ENCODE assay signal across 26 cellular contexts in genomic region chr15:79914728-79915127, GRCh38. TPM values are rescaled to one million over a fixed set of nuclear protein-coding genes. Genes with fewer than 3 reads are reported as not detected.
DNase-seq lines count a peak whose midpoint lies in the region; ATAC-seq, FAIRE-seq and TF ChIP-seq lines count a peak whose summit lies in the region.
"Had no signal": no experiment of that assay in that cellular context is flagged by ENCODE, and none has a peak within 500 bp of the region (broad histone marks: within the 10 kb centered on the region; RNA-seq: fewer than 3 reads in every experiment).

No MANE protein-coding gene starts in this region.

- no peaks in the 10 kb centered on the region for H3K27me3 ChIP-seq in GM12878 (replicated peaks in 1 of 2; ENCODE audit: control insufficient read depth in 2 of 2, insufficient read depth in 2 of 2, low read length in 1 of 2)
- H3K27me3 ChIP-seq in endodermal cell (ENCODE audit: control insufficient read depth, insufficient read depth, low read length, poor library complexity, severe bottlenecking): no peaks in the 10 kb centered on the region
- H3K27me3 ChIP-seq in smooth muscle cell (ENCODE audit: low read depth): no peaks in the 10 kb centered on the region
- H3K27me3 ChIP-seq: BE2C, BLaER1 had no signal

- H3K9me3 Mint-ChIP-seq in endodermal cell: peaks cover 68% of the 10 kb centered on the region
- H3K9me3 Mint-ChIP-seq in T-cell: peaks cover 11 to 53% (median 32%) of the 10 kb centered on the region in 3 donors

- TF ChIP-seq POLR2A in A549 (IDR thresholded peaks at IDR 0.05; ENCODE audit: low read length): no peak
- no peak for TF ChIP-seq POLR2A in GM12878 (IDR thresholded peaks at IDR 0.05; ENCODE audit: low read depth, low read length)

- H2AFZ ChIP-seq in GM12878 (ENCODE audit: control insufficient read depth, low read depth, low read length): no peak overlapping the region
- H2AFZ ChIP-seq in smooth muscle cell (ENCODE audit: low read depth): no peak overlapping the region

- POLR2A ChIA-PET in A549 (lab: Yijun Ruan, JAX): interaction anchor here (1.5 kb wide), 1 partner anchor 9 kb away, joined by 9 read pairs; no protein-coding TSS in a partner anchor
- POLR2A ChIA-PET in GM12878 (lab: Charles Lee): interaction anchor here (0.6 to 2.5 kb wide), 4 partner anchors 8 to 1624 kb away, joined by 3 to 12 read pairs (median 4); no protein-coding TSS in a partner anchor
- POLR2A ChIA-PET in T-cell (lab: Charles Lee): no interaction called here

- no peak overlapping the region for H3K9ac ChIP-seq in GM12878 (ENCODE audit: control insufficient read depth, insufficient read depth, low read length)
- H3K9ac ChIP-seq in endodermal cell (ENCODE audit: extremely low read depth, low read length, poor library complexity, severe bottlenecking): no peak overlapping the region
- no peak overlapping the region for H3K9ac ChIP-seq in smooth muscle cell (ENCODE audit: low read depth)
- H3K9ac ChIP-seq: BLaER1 had no signal

- ATAC-seq in A549: no peak
- peak; percentile 63 for ATAC-seq in GM12878
- ATAC-seq in T-cell (replicated peaks in 1 of 4): no peak
- no peak for ATAC-seq in HG02571 (IDR thresholded peaks at IDR 0.05; ENCODE audit: unreplicated experiment)

- RAD21 ChIA-PET in GM12878 (lab: Charles Lee; ENCODE audit: unreplicated experiment): interaction anchor here (1.4 kb wide), 1 partner anchor 11 kb away, joined by 6 read pairs; no protein-coding TSS in a partner anchor

- DNase-seq in A549 (ENCODE audit: low read depth in 1 of 2, low spot score in 1 of 2) (no peak), GM12878 (ENCODE audit: low read depth, low spot score) (no peak), endodermal cell (no peak), smooth muscle cell (lab: John Stamatoyannopoulos, UW; ENCODE audit: unreplicated experiment) (no peak), DMS153 (lab: John Stamatoyannopoulos, UW) (no peak), T-cell (no peak), NCI-H345 treated with DMSO at 0.1 percent for 48 hours (lab: John Stamatoyannopoulos, UW; ENCODE audit: unreplicated experiment) (no peak)
- DNase-seq: ACHN; BE2C; C1 segment of cervical spinal cord; CD4-positive, alpha-beta memory T cell; CD4-positive, CD25-positive, alpha-beta regulatory T cell; CD8-positive, alpha-beta memory T cell; COR-L47; DMS 273 treated with DMSO at 0.1 percent for 48 hours; DMS79 treated with DMSO at 0.1 percent for 48 hours; GF-D8 had no signal

- H4K20me1 ChIP-seq in GM12878 (ENCODE audit: control insufficient read depth, insufficient read depth) (no peaks in the 10 kb centered on the region), smooth muscle cell (ENCODE audit: low read depth) (no peaks in the 10 kb centered on the region)
- H4K20me1 ChIP-seq: BLaER1 had no signal

- H3K36me3 ChIP-seq in GM12878 (ENCODE audit: control insufficient read depth in 2 of 2, insufficient read depth in 2 of 2, low read length in 1 of 2) (peaks cover 0 to 2% of the 10 kb centered on the region in 2 experiments; a peak in 2 of 4 replicates), endodermal cell (ENCODE audit: control insufficient read depth, insufficient read depth, low read length) (peaks cover 95% of the 10 kb centered on the region), smooth muscle cell (ENCODE audit: low read depth) (no peaks in the 10 kb centered on the region)

- BruUV-seq in GM12878 (replicated peaks; lab: Mats Ljungman, UMichigan): no TSS peak

- H3K4me1 Mint-ChIP-seq in endodermal cell (no peaks in the 10 kb centered on the region), T-cell (peaks cover 5 to 7% (median 6%) of the 10 kb centered on the region in 3 donors)

- TF ChIP-seq CTCF in A549 (IDR thresholded peaks at IDR 0.05) (no peak), GM12878 (IDR thresholded peaks at IDR 0.05 in 2 of 3, conservative IDR thresholded peaks at IDR 0.05 in 1 of 3; ENCODE audit: control insufficient read depth in 2 of 3, extremely low read depth in 1 of 3, insufficient read depth in 1 of 3, low read depth in 3 of 3, low read length in 3 of 3) (no peak), endodermal cell (conservative IDR thresholded peaks at IDR 0.05) (no peak), smooth muscle cell (IDR thresholded peaks at IDR 0.05; ENCODE audit: borderline replicate concordance, insufficient read depth, poor library complexity, severe bottlenecking) (no peak)

- intact Hi-C loops in GM12878 (cut with micrococcal nuclease; ENCODE audit: unreplicated experiment): no loop called here

- FAIRE-seq in A549 (lab: Jason Lieb, UNC): peak; percentile 54
- FAIRE-seq in GM12878 (lab: Jason Lieb, UNC): no peak
- FAIRE-seq: G401.6, GM12892, GM18507 had no signal

- H3K4me3 ChIP-seq in A549 (no peak overlapping the region), GM12878 (no peak overlapping the region), endodermal cell (ENCODE audit: low read length) (peak overlapping the region; percentile 42), smooth muscle cell (no peak overlapping the region)
- H3K4me3 ChIP-seq: BLaER1 had no signal

- peaks cover 62% of the 10 kb centered on the region for H3K9me3 ChIP-seq in A549
- peaks cover 40% of the 10 kb centered on the region for H3K9me3 ChIP-seq in GM12878 (replicated peaks; ENCODE audit: control insufficient read depth, insufficient read depth, low read length)
- peaks cover 97% of the 10 kb centered on the region for H3K9me3 ChIP-seq in endodermal cell (ENCODE audit: control insufficient read depth, low read length)
- H3K9me3 ChIP-seq in smooth muscle cell (replicated peaks; ENCODE audit: low read depth): no peaks in the 10 kb centered on the region

- no peak overlapping the region for H3K27ac Mint-ChIP-seq in endodermal cell
- H3K27ac Mint-ChIP-seq in T-cell: no peak overlapping the region
- H3K27ac Mint-ChIP-seq: CD14-positive monocyte; CD4-positive, alpha-beta memory T cell; CD8-positive, alpha-beta memory T cell had no signal

- SMC1A ChIA-PET in GM12878 (lab: Charles Lee; ENCODE audit: uncharacterized antibody, unreplicated experiment): interaction anchor here (0.8 to 2.0 kb wide), 4 partner anchors 8 to 18 kb away, joined by 3 to 7 read pairs (median 4); no protein-coding TSS in a partner anchor

- peaks cover 24% of the 10 kb centered on the region for H3F3A ChIP-seq in smooth muscle cell (ENCODE audit: low read depth)

- TF ChIP-seq RAD21 in A549 (conservative IDR thresholded peaks at IDR 0.05 in 1 of 2, IDR thresholded peaks at IDR 0.05 in 1 of 2) (no peak), GM12878 (IDR thresholded peaks at IDR 0.05; ENCODE audit: insufficient read depth, low read depth, low read length) (no peak)

- no peak for TF ChIP-seq EP300 in A549 (IDR thresholded peaks at IDR 0.05)
- no peak for TF ChIP-seq EP300 in GM12878 (IDR thresholded peaks at IDR 0.05; ENCODE audit: borderline replicate concordance in 1 of 2, control insufficient read depth in 1 of 2, low read depth in 2 of 2, low read length in 2 of 2)

- H3K27me3 Mint-ChIP-seq in endodermal cell (ENCODE audit: insufficient read depth): no peaks in the 10 kb centered on the region
- H3K27me3 Mint-ChIP-seq in T-cell: no peaks in the 10 kb centered on the region
- H3K27me3 Mint-ChIP-seq: CD4-positive, alpha-beta memory T cell; CD4-positive, CD25-positive, alpha-beta regulatory T cell; CD8-positive, alpha-beta memory T cell had no signal

- CTCF ChIA-PET in A549 (lab: Yijun Ruan, JAX) (interaction anchor here (0.7 to 2.0 kb wide), 4 partner anchors 17 to 79 kb away, joined by 3 to 7 read pairs (median 6); partner anchors contain the start of gene MTHFS), GM12878 (lab: Yijun Ruan, JAX) (interaction anchor here (1.0 kb wide), 1 partner anchor 34 kb away, joined by 3 read pairs; no protein-coding TSS in a partner anchor), T-cell (lab: Charles Lee) (no interaction called here)

- H3K4me1 ChIP-seq in A549 (no peaks in the 10 kb centered on the region), GM12878 (ENCODE audit: control insufficient read depth, insufficient read depth, low read length) (no peaks in the 10 kb centered on the region), endodermal cell (ENCODE audit: control insufficient read depth, insufficient read depth, low read length) (no peaks in the 10 kb centered on the region), smooth muscle cell (ENCODE audit: low read depth) (peaks cover 33% of the 10 kb centered on the region)
- H3K4me1 ChIP-seq: BE2C, BLaER1 had no signal

- H3K4me2 ChIP-seq in A549 (no peak overlapping the region), GM12878 (ENCODE audit: control insufficient read depth, insufficient read depth) (no peak overlapping the region), smooth muscle cell (peak overlapping the region; percentile 93)
- H3K4me2 ChIP-seq: BLaER1 had no signal

- H3K36me3 Mint-ChIP-seq in endodermal cell (ENCODE audit: low read depth) (peaks cover 93% of the 10 kb centered on the region), T-cell (peaks cover 57% of the 10 kb centered on the region)

- H3K79me2 ChIP-seq in GM12878 (ENCODE audit: control insufficient read depth, insufficient read depth, low read length) (no peaks in the 10 kb centered on the region), smooth muscle cell (ENCODE audit: low read depth) (peaks cover 51% of the 10 kb centered on the region)

- in situ Hi-C loops in GM12878 (cut with MboI): no loop called here

- H3K27ac ChIP-seq in A549 (no peak overlapping the region), GM12878 (ENCODE audit: control insufficient read depth, insufficient read depth) (no peak overlapping the region), endodermal cell (ENCODE audit: low read depth, low read length) (no peak overlapping the region), smooth muscle cell (ENCODE audit: low read depth) (peak overlapping the region; percentile 95)
- H3K27ac ChIP-seq: 22Rv1, BLaER1 had no signal

- H3K4me3 Mint-ChIP-seq in endodermal cell: no peak overlapping the region
- H3K4me3 Mint-ChIP-seq in T-cell: no peak overlapping the region
- H3K4me3 Mint-ChIP-seq: CD14-positive monocyte; CD4-positive, alpha-beta memory T cell; CD4-positive, CD25-positive, alpha-beta regulatory T cell; CD8-positive, alpha-beta memory T cell had no signal

RNA-seq across cellular contexts. Expression of gene MTHFS, which starts 17.9 kb away (rescaled TPM):
- polyA plus RNA-seq in A549 (2011; rRNA removed) (125 and 158 TPM in 2 replicates), A549 (2017; fragmentation: RNase III; extraction: RNeasy Plus Mini Kit Qiagen cat#74134 plus additional on column Dnase treatment) (102 to 115 TPM (median 107 TPM) in 3 replicates), GM12878 (2011; rRNA removed) (38.4 and 38.5 TPM in 2 replicates), GM12878 (2014; fragmentation: Illumina TruSeq; extraction: Trizol) (22.4 and 28.4 TPM in 2 replicates), GM12878 (2014; fragmentation: Nextera tagmentation; extraction: Ambion mirVana) (10 to 100 TPM; 14.0 to 24.5 TPM), GM12878 (2014; rRNA removed) (44.3 and 49.0 TPM in 2 replicates), GM12878 (2016; fragmentation: Nextera tagmentation; extraction: Ambion mirVana) (10 to 100 TPM; 78.9 to 81.9 TPM), smooth muscle cell (46.7 and 56.0 TPM in 2 replicates)
- 135 and 141 TPM in 2 replicates for polyA plus RNA-seq in A549 (2012; cell fraction: cytosol; rRNA removed)
- 41.1 and 54.7 TPM in 2 replicates for polyA plus RNA-seq in A549 (2012; cell fraction: nucleus; rRNA removed)
- polyA minus RNA-seq in A549 (2011; rRNA and poly(A)+ RNA removed): 17.6 and 19.3 TPM in 2 replicates
- total RNA-seq in GM12878 (2013; cell fraction: nucleolus; rRNA removed): 18.0 and 20.7 TPM in 2 replicates
- total RNA-seq in GM12878 (2014; rRNA removed) (24.0 and 26.8 TPM in 2 replicates), GM12878 (2014; rRNA removed; fragmentation: Illumina TruSeq; extraction: Trizol) (25.3 and 26.9 TPM in 2 replicates), GM12878 (2021) (35.3 and 38.4 TPM in 2 replicates), endodermal cell (10 to 100 TPM; 28.2 to 33.6 TPM), smooth muscle cell (64.4 and 64.8 TPM in 2 replicates), T-cell (10 to 100 TPM; 13.2 to 31.6 (median 27.3) TPM)
- polyA plus RNA-seq in GM12878 (2011; ENCODE audit: low read depth): 16.9 TPM
- polyA plus RNA-seq in GM12878 (2011; cell fraction: cytosol; rRNA removed): 26.7 and 34.1 TPM in 2 replicates
- 13.9 and 16.3 TPM in 2 replicates for polyA plus RNA-seq in GM12878 (2011; cell fraction: nucleus; rRNA removed)
- 21.6 and 24.8 TPM in 2 replicates for polyA plus RNA-seq in GM12878 (2012)
- 7.6 and 18.4 TPM in 2 replicates for polyA minus RNA-seq in GM12878 (2011; rRNA and poly(A)+ RNA removed)
- 7.5 and 9.8 TPM in 2 replicates for polyA minus RNA-seq in GM12878 (2011; cell fraction: cytosol; rRNA and poly(A)+ RNA removed)
- 9.1 and 10.6 TPM in 2 replicates for polyA minus RNA-seq in GM12878 (2011; cell fraction: nucleus; rRNA and poly(A)+ RNA removed)
- 21.2 TPM for polyA plus RNA-seq in endodermal cell (2013, experiment 1 of 2)
- 19.2 TPM for polyA plus RNA-seq in endodermal cell (2013, experiment 2 of 2)

RNA-seq across cellular contexts. Expression of gene BCL2A1, which starts 56.3 kb away (rescaled TPM):
- polyA plus RNA-seq in A549 (2011; rRNA removed) (14.5 and 20.1 TPM in 2 replicates), A549 (2017; fragmentation: RNase III; extraction: RNeasy Plus Mini Kit Qiagen cat#74134 plus additional on column Dnase treatment) (14.0 to 31.3 TPM (median 19.6 TPM) in 3 replicates), GM12878 (2011; rRNA removed) (375 and 596 TPM in 2 replicates), GM12878 (2014; fragmentation: Illumina TruSeq; extraction: Trizol) (374 and 510 TPM in 2 replicates), GM12878 (2014; fragmentation: Nextera tagmentation; extraction: Ambion mirVana) (100 to 1,000 TPM; 536 to 570 TPM), GM12878 (2014; rRNA removed) (224 and 283 TPM in 2 replicates), GM12878 (2016; fragmentation: Nextera tagmentation; extraction: Ambion mirVana) (100 to 1,000 TPM; 190 to 192 TPM), smooth muscle cell (13.4 and 14.3 TPM in 2 replicates)
- 21.5 and 23.6 TPM in 2 replicates for polyA plus RNA-seq in A549 (2012; cell fraction: cytosol; rRNA removed)
- 7.1 and 9.2 TPM in 2 replicates for polyA plus RNA-seq in A549 (2012; cell fraction: nucleus; rRNA removed)
- polyA minus RNA-seq in A549 (2011; rRNA and poly(A)+ RNA removed): 4.5 and 6.2 TPM in 2 replicates
- total RNA-seq in GM12878 (2013; cell fraction: nucleolus; rRNA removed): 254 and 257 TPM in 2 replicates
- total RNA-seq in GM12878 (2014; rRNA removed) (181 and 223 TPM in 2 replicates), GM12878 (2014; rRNA removed; fragmentation: Illumina TruSeq; extraction: Trizol) (358 and 373 TPM in 2 replicates), GM12878 (2021) (183 and 212 TPM in 2 replicates), endodermal cell (not detected), smooth muscle cell (18.2 and 21.1 TPM in 2 replicates), T-cell (10 to 100 TPM; 10.6 to 26.2 (median 13.6) TPM)
- 147 TPM for polyA plus RNA-seq in GM12878 (2011; ENCODE audit: low read depth)
- 165 and 194 TPM in 2 replicates for polyA plus RNA-seq in GM12878 (2011; cell fraction: cytosol; rRNA removed)
- polyA plus RNA-seq in GM12878 (2011; cell fraction: nucleus; rRNA removed): 92.5 and 111 TPM in 2 replicates
- polyA plus RNA-seq in GM12878 (2012): 152 and 177 TPM in 2 replicates
- polyA minus RNA-seq in GM12878 (2011; rRNA and poly(A)+ RNA removed): 130 and 161 TPM in 2 replicates
- 40.8 and 46.6 TPM in 2 replicates for polyA minus RNA-seq in GM12878 (2011; cell fraction: cytosol; rRNA and poly(A)+ RNA removed)
- polyA minus RNA-seq in GM12878 (2011; cell fraction: nucleus; rRNA and poly(A)+ RNA removed): 73.5 and 89.2 TPM in 2 replicates
- polyA plus RNA-seq in endodermal cell (2013, experiment 1 of 2): not detected
- not detected for polyA plus RNA-seq in endodermal cell (2013, experiment 2 of 2)
- total RNA-seq: A172, A673 had no signal

Comparison
In these comparisons a context has a peak if more than half of its experiments do, and no peak if none do; other contexts are left out.
1. RNA of gene BCL2A1, which starts 56.3 kb away (total RNA-seq): 181 to 373 TPM in GM12878, 18.2 to 21.1 TPM in smooth muscle cell and 10.6 to 26.2 TPM in T-cell; not detected in endodermal cell; every median in the first group is over 10 times any median in the second.
2. CTCF ChIA-PET loops: an anchor here in A549 (0.7 to 2.0 kb wide) and GM12878 (1.0 kb wide); none called in T-cell.
3. POLR2A ChIA-PET loops: an anchor here in A549 (1.5 kb wide) and GM12878 (0.6 to 2.5 kb wide); none called in T-cell.